ENCODE assay signal across 29 cellular contexts in genomic region chr17:50279639-50280038, GRCh38. TPM values are rescaled to one million over a fixed set of nuclear protein-coding genes. Genes with fewer than 3 reads are reported as not detected.
DNase-seq lines count a peak whose midpoint lies in the region; ATAC-seq and TF ChIP-seq lines count a peak whose summit lies in the region.
"Had no signal": no experiment of that assay in that cellular context is flagged by ENCODE, and none has a peak within 500 bp of the region (broad histone marks: within the 10 kb centered on the region; RNA-seq: fewer than 3 reads in every experiment).

No MANE protein-coding gene starts in this region.

- H3K4me2 ChIP-seq in GM23338 (peak overlapping the region; percentile 62), PC-9 (peak overlapping the region; percentile 42), skeletal muscle satellite cell (ENCODE audit: low read length) (peak overlapping the region; percentile 61)
- H3K4me2 ChIP-seq: KMS-11 had no signal

- no peak for TF ChIP-seq EP300 in transverse colon (IDR thresholded peaks at IDR 0.05; ENCODE audit: low read depth)

- no peaks in the 10 kb centered on the region for H3K27me3 ChIP-seq in GM23338 (ENCODE audit: insufficient read depth)
- H3K27me3 ChIP-seq in PC-9 (ENCODE audit: insufficient read depth, low read depth): no peaks in the 10 kb centered on the region
- H3K27me3 ChIP-seq in iPS-15b (ENCODE audit: control insufficient read depth, insufficient read depth, low read length): no peaks in the 10 kb centered on the region
- no peaks in the 10 kb centered on the region for H3K27me3 ChIP-seq in skeletal muscle satellite cell (ENCODE audit: control insufficient read depth, insufficient read depth, low read length)
- H3K27me3 ChIP-seq in transverse colon: peaks cover under 1% of the 10 kb centered on the region
- H3K27me3 ChIP-seq: right atrium auricular region had no signal

- H3K4me1 Mint-ChIP-seq in GM23338: peaks cover 44% of the 10 kb centered on the region
- H3K4me1 Mint-ChIP-seq: natural killer cell had no signal

- no peak overlapping the region for H3K27ac ChIP-seq in GM23338 (ENCODE audit: low read depth)
- H3K27ac ChIP-seq in PC-9: peak overlapping the region; percentile 11; the same call in 1 of the 2 replicates
- H3K27ac ChIP-seq in transverse colon: no peak overlapping the region
- H3K27ac ChIP-seq: KMS-11, left ventricle myocardium inferior, pancreas, right atrium auricular region, WERI-Rb-1 had no signal

- POLR2A ChIA-PET in PC-9 (lab: Charles Lee; ENCODE audit: unreplicated experiment): interaction anchor here (1.0 kb wide), 1 partner anchor 10 kb away, joined by 11 read pairs; no protein-coding TSS in a partner anchor

- H4K20me1 ChIP-seq in GM23338 (replicated peaks; ENCODE audit: insufficient read depth) (no peaks in the 10 kb centered on the region), PC-9 (ENCODE audit: insufficient read depth) (no peaks in the 10 kb centered on the region)

- intact Hi-C loops in PC-9 (cut with micrococcal nuclease; ENCODE audit: unreplicated experiment): loop anchor here (10.0 kb wide), 1 partner anchor 195 kb away; the partner anchor contains the start of gene RSAD1
- intact Hi-C loops in transverse colon (cut with DNase I; ENCODE audit: low total_unique reads): no loop called here

- H3K36me3 ChIP-seq in GM23338 (ENCODE audit: insufficient read depth): no peaks in the 10 kb centered on the region
- peaks cover 12% of the 10 kb centered on the region; the same call in 1 of the 2 replicates for H3K36me3 ChIP-seq in PC-9 (ENCODE audit: low read depth)
- no peaks in the 10 kb centered on the region for H3K36me3 ChIP-seq in iPS-15b (ENCODE audit: control insufficient read depth, insufficient read depth, low read length)
- peaks cover 23% of the 10 kb centered on the region for H3K36me3 ChIP-seq in skeletal muscle satellite cell (ENCODE audit: insufficient read depth, low read length)
- H3K36me3 ChIP-seq in transverse colon: no peaks in the 10 kb centered on the region
- H3K36me3 ChIP-seq: left ventricle myocardium inferior, pancreas, right atrium auricular region, WERI-Rb-1 had no signal

- no peak overlapping the region for H2AFZ ChIP-seq in GM23338
- H2AFZ ChIP-seq in PC-9: no peak overlapping the region

- H3K79me2 ChIP-seq in GM23338 (replicated peaks; ENCODE audit: insufficient read depth) (0 out of 2 replicates have a peak, but pooled peaks cover 3% of the 10 kb centered on the region), PC-9 (ENCODE audit: low read depth) (no peaks in the 10 kb centered on the region)

- peaks cover 11% of the 10 kb centered on the region for H3K9me3 Mint-ChIP-seq in GM23338
- H3K9me3 Mint-ChIP-seq: activated naive CD8-positive, alpha-beta T cell treated with anti-CD3 and anti-CD28 coated beads, Interleukin-2, amount 50 U/mL, for 24 hours; activated T-cell treated with anti-CD3 and anti-CD28 coated beads, Interleukin-2, amount 50 U/mL, for 4 hours; CD4-positive, alpha-beta memory T cell; central memory CD8-positive, alpha-beta T cell; mesothelial cell of epicardium; natural killer cell; stimulated activated effector memory CD8-positive, alpha-beta T cell treated with anti-CD3 and anti-CD28 coated beads, Interleukin-12 subunit alpha, Interleukin-12 subunit beta, amount 100 ng/mL, for 72 hours had no signal

- DNase-seq in GM23338 (ENCODE audit: low spot score) (no peak), PC-9 (no peak), NCI-H2227 treated with DMSO at 0.1 percent for 48 hours (lab: John Stamatoyannopoulos, UW) (no peak), OCI-M1 (lab: John Stamatoyannopoulos, UW) (no peak), transverse colon (no peak), retina (no peak)
- DNase-seq: activated CD4-positive, alpha-beta T cell treated with anti-CD3 and anti-CD28 coated beads, Interleukin-2, amount 10 ng/mL, durations not matched to agents 24 days and 14 days; activated naive CD8-positive, alpha-beta T cell treated with anti-CD3 and anti-CD28 coated beads, Interleukin-2, amount 50 U/mL, for 24 hours; activated T-cell treated with anti-CD3 and anti-CD28 coated beads, Interleukin-2, amount 50 U/mL, for 4 hours; CD4-positive, alpha-beta memory T cell; H9; left ventricle myocardium inferior; natural killer cell; NCI-H1436; NCI-H2081 treated with DMSO at 0.1 percent for 48 hours; NCI-H345; pancreas; stimulated activated CD4-positive, alpha-beta T cell treated with anti-CD3 and anti-CD28 coated beads, Interleukin-4, amount 100 ng/mL, for 24 hours; substantia nigra; WERI-Rb-1 had no signal

- no TSS peak for BruUV-seq in PC-9 (replicated peaks; lab: Mats Ljungman, UMichigan)

- CTCF ChIA-PET in PC-9 (lab: Charles Lee): no interaction called here

- H3K4me3 ChIP-seq in GM23338 (no peak overlapping the region), PC-9 (no peak overlapping the region), iPS-15b (ENCODE audit: low read depth, low read length) (peak overlapping the region; percentile 0), skeletal muscle satellite cell (ENCODE audit: low read length) (peak overlapping the region; percentile 45), transverse colon (no peak overlapping the region)
- H3K4me3 ChIP-seq: GM12878, left ventricle myocardium inferior, pancreas, right atrium auricular region had no signal

- peaks cover 14% of the 10 kb centered on the region for H3K36me3 Mint-ChIP-seq in GM23338 (ENCODE audit: low read depth)
- H3K36me3 Mint-ChIP-seq: CD4-positive, alpha-beta memory T cell; mesothelial cell of epicardium; natural killer cell; stimulated activated effector memory CD8-positive, alpha-beta T cell treated with anti-CD3 and anti-CD28 coated beads, Interleukin-12 subunit alpha, Interleukin-12 subunit beta, amount 100 ng/mL, for 72 hours had no signal

- peaks cover 40% of the 10 kb centered on the region for H3K4me1 ChIP-seq in GM23338 (ENCODE audit: insufficient read depth)
- peaks cover 58% of the 10 kb centered on the region for H3K4me1 ChIP-seq in PC-9 (replicated peaks; ENCODE audit: insufficient read depth)
- H3K4me1 ChIP-seq in iPS-15b (ENCODE audit: control insufficient read depth, insufficient read depth, low read length): peaks cover 18% of the 10 kb centered on the region
- peaks cover 40% of the 10 kb centered on the region for H3K4me1 ChIP-seq in skeletal muscle satellite cell (ENCODE audit: control insufficient read depth, insufficient read depth, low read length)
- peaks cover 0 to 31% (median 21%) of the 10 kb centered on the region in 4 donors for H3K4me1 ChIP-seq in transverse colon
- H3K4me1 ChIP-seq: left ventricle myocardium inferior, pancreas, right atrium auricular region had no signal

- no peak overlapping the region for H3K9ac ChIP-seq in iPS-15b (ENCODE audit: low read depth, low read length)
- H3K9ac ChIP-seq in skeletal muscle satellite cell (ENCODE audit: low read depth, low read length): peak overlapping the region; percentile 41
- H3K9ac ChIP-seq: KMS-11 had no signal

- H3K27me3 Mint-ChIP-seq in GM23338 (ENCODE audit: insufficient read depth, low read depth, poor library complexity): peaks cover 16% of the 10 kb centered on the region

- H3F3A ChIP-seq in GM23338 (replicated peaks; ENCODE audit: low read depth) (no peaks in the 10 kb centered on the region), PC-9 (ENCODE audit: insufficient read depth, low read depth) (peaks cover 21% of the 10 kb centered on the region)

- ATAC-seq in GM23338: no peak
- ATAC-seq: activated naive CD8-positive, alpha-beta T cell treated with anti-CD3 and anti-CD28 coated beads, Interleukin-2, amount 50 U/mL, for 24 hours; activated T-cell treated with anti-CD3 and anti-CD28 coated beads, Interleukin-2, amount 50 U/mL, for 4 hours; natural killer cell; stimulated activated effector memory CD8-positive, alpha-beta T cell treated with anti-CD3 and anti-CD28 coated beads, Interleukin-12 subunit alpha, Interleukin-12 subunit beta, amount 100 ng/mL, for 72 hours had no signal

- no peak for TF ChIP-seq POLR2A in transverse colon (IDR thresholded peaks at IDR 0.05)

- H3K4me3 Mint-ChIP-seq in GM23338: no peak overlapping the region
- H3K4me3 Mint-ChIP-seq: activated CD4-positive, alpha-beta T cell treated with anti-CD3 and anti-CD28 coated beads, Interleukin-2, amount 10 ng/mL, durations not matched to agents 24 days and 14 days; activated naive CD8-positive, alpha-beta T cell treated with anti-CD3 and anti-CD28 coated beads, Interleukin-2, amount 50 U/mL, for 24 hours; activated T-cell treated with anti-CD3 and anti-CD28 coated beads, Interleukin-2, amount 50 U/mL, for 4 hours; CD4-positive, alpha-beta memory T cell; central memory CD8-positive, alpha-beta T cell; mesothelial cell of epicardium; natural killer cell; stimulated activated effector memory CD8-positive, alpha-beta T cell treated with anti-CD3 and anti-CD28 coated beads, Interleukin-12 subunit alpha, Interleukin-12 subunit beta, amount 100 ng/mL, for 72 hours had no signal

- TF ChIP-seq CTCF in GM23338 (conservative IDR thresholded peaks at IDR 0.05; ENCODE audit: low read depth in 2 of 2) (no peak), PC-9 (conservative IDR thresholded peaks at IDR 0.05) (no peak), transverse colon (IDR thresholded peaks at IDR 0.05) (no peak)

- no peaks in the 10 kb centered on the region for H3K9me3 ChIP-seq in PC-9 (ENCODE audit: insufficient read depth, low read depth)
- H3K9me3 ChIP-seq in iPS-15b (ENCODE audit: control insufficient read depth, insufficient read depth, low read length): no peaks in the 10 kb centered on the region
- no peaks in the 10 kb centered on the region for H3K9me3 ChIP-seq in skeletal muscle satellite cell (replicated peaks; ENCODE audit: low read length)
- H3K9me3 ChIP-seq in transverse colon: no peaks in the 10 kb centered on the region
- H3K9me3 ChIP-seq: left ventricle myocardium inferior, pancreas, right atrium auricular region had no signal

- H3K27ac Mint-ChIP-seq in GM23338: no peak overlapping the region; the same call in 1 of the 2 replicates
- H3K27ac Mint-ChIP-seq: activated CD4-positive, alpha-beta T cell treated with anti-CD3 and anti-CD28 coated beads, Interleukin-2, amount 10 ng/mL, durations not matched to agents 24 days and 14 days; activated naive CD8-positive, alpha-beta T cell treated with anti-CD3 and anti-CD28 coated beads, Interleukin-2, amount 50 U/mL, for 24 hours; CD4-positive, alpha-beta memory T cell; mesothelial cell of epicardium; natural killer cell; stimulated activated effector memory CD8-positive, alpha-beta T cell treated with anti-CD3 and anti-CD28 coated beads, Interleukin-12 subunit alpha, Interleukin-12 subunit beta, amount 100 ng/mL, for 72 hours had no signal

- in situ Hi-C loops in transverse colon (cut with MboI; ENCODE audit: low pct_ligation_motif_present in 1 of 4, low pct_unique_long_range_greater_than_20kb in 1 of 4, low sequenced_read_pairs in 3 of 4): loop anchor here in 1 of 4 donors (10.0 kb wide), 1 partner anchor 75 kb away; the partner anchor contains the start of gene COL1A1

- H3K9me2 ChIP-seq in GM23338 (ENCODE audit: insufficient read depth) (no peaks in the 10 kb centered on the region), PC-9 (ENCODE audit: insufficient read depth) (no peaks in the 10 kb centered on the region)

- WGBS in transverse colon (ENCODE audit: low coverage in 1 of 2), 2 donors: 95% methylated on average over 7 of the region's 7 CpGs; no CpG with 5 or more reads in 1 of the 2 donors

RNA-seq across cellular contexts. Expression of gene TMEM92, which starts 5.4 kb away (rescaled TPM):
- total RNA-seq in GM23338 (2014; rRNA removed; shearing (Covaris generic)): 7.3 and 9.7 TPM in 2 replicates
- polyA plus RNA-seq in GM23338 (2016; fragmentation: Nextera tagmentation; extraction: Ambion mirVana): 13.4 and 18.4 TPM in 2 replicates
- 12.9 and 16.6 TPM in 2 replicates for total RNA-seq in PC-9 (2021)
- total RNA-seq in skeletal muscle satellite cell (2012; rRNA removed): 0.25 TPM in 1 of 2 replicates, not detected in the other
- total RNA-seq in transverse colon: 1 to 10 TPM in 2 of 4 donors, not detected in 2; 1.9 to 3.7 TPM
- total RNA-seq: activated T-cell treated with anti-CD3 and anti-CD28 coated beads, Interleukin-2, amount 50 U/mL, for 4 hours; CD4-positive, alpha-beta memory T cell; endothelial cell of umbilical vein; left ventricle myocardium inferior; natural killer cell; right atrium auricular region had no signal
- polyA plus RNA-seq: CD4-positive, alpha-beta memory T cell had no signal

Comparison
In these comparisons a context has a peak if more than half of its experiments do, and no peak if none do; other contexts are left out.
1. H3K4me3 ChIP-seq: peak in iPS-15b (single experiment) and skeletal muscle satellite cell (single experiment); none in GM23338 (single experiment), PC-9 (single experiment) and transverse colon (0 of 4).
2. Peak in every context shown above with its lines, with median percentiles within 50 percentile points of each other: H3K4me2 ChIP-seq.